14 cellular contexts compared by ENCODE assay signal in genomic region chr6:31467151-31467550, GRCh38. TPM values are rescaled to one million over a fixed set of nuclear protein-coding genes. Genes with fewer than 3 reads are reported as not detected.
DNase-seq lines count a peak whose midpoint lies in the region; ATAC-seq and TF ChIP-seq lines count a peak whose summit lies in the region.
"Had no signal": no experiment of that assay in that cellular context is flagged by ENCODE, and none has a peak within 500 bp of the region (broad histone marks: within the 10 kb centered on the region; RNA-seq: fewer than 3 reads in every experiment).

No MANE protein-coding gene starts in this region.

- no peaks in the 10 kb centered on the region for H3K27me3 Mint-ChIP-seq in activated naive CD4-positive, alpha-beta T cell treated with anti-CD3 and anti-CD28 coated beads, Interleukin-2, amount 10 ng/mL, durations not matched to agents 7 days and 5 days
- H3K27me3 Mint-ChIP-seq in central memory CD8-positive, alpha-beta T cell, result no peaks in the 10 kb centered on the region
- H3K27me3 Mint-ChIP-seq in osteocyte (ENCODE audit: unreplicated experiment), result peaks cover 15% of the 10 kb centered on the region
- H3K27me3 Mint-ChIP-seq: stimulated activated naive CD8-positive, alpha-beta T cell treated with anti-CD3 and anti-CD28 coated beads, Interleukin-15, Interleukin-2, amounts not matched to agents 100 ng/mL and 50 ng/mL, for 24 hours had no signal

- CTCF ChIA-PET in activated naive CD4-positive, alpha-beta T cell treated with anti-CD3 and anti-CD28 coated beads, Interleukin-2, amount 10 ng/mL, durations not matched to agents 7 days and 5 days (lab: Charles Lee), result no interaction called here

- DNase-seq in activated naive CD4-positive, alpha-beta T cell treated with anti-CD3 and anti-CD28 coated beads, Interleukin-2, amount 10 ng/mL, durations not matched to agents 7 days and 5 days, result no peak
- DNase-seq in activated naive CD4-positive, alpha-beta T cell (lab: John Stamatoyannopoulos, UW), result no peak
- DNase-seq in M059J (ENCODE audit: low read depth) (peak; percentile 24), osteocyte (ENCODE audit: extremely low spot score, unreplicated experiment) (peak; percentile 66), NCI-H1105 (lab: John Stamatoyannopoulos, UW) (no peak)
- DNase-seq in central memory CD8-positive, alpha-beta T cell (ENCODE audit: low spot score in 2 of 2), result no peak
- DNase-seq: activated gamma-delta T cell, DND-41, lower lobe of right lung, NCI-H510A treated with DMSO at 0.1 percent for 48 hours, transverse colon had no signal

- H3K4me3 Mint-ChIP-seq in activated naive CD4-positive, alpha-beta T cell treated with anti-CD3 and anti-CD28 coated beads, Interleukin-2, amount 10 ng/mL, durations not matched to agents 7 days and 5 days, result no peak overlapping the region
- H3K4me3 Mint-ChIP-seq in central memory CD8-positive, alpha-beta T cell, result peak overlapping the region; percentile 100
- no peak overlapping the region for H3K4me3 Mint-ChIP-seq in osteocyte (ENCODE audit: unreplicated experiment)
- H3K4me3 Mint-ChIP-seq: stimulated activated naive CD8-positive, alpha-beta T cell treated with anti-CD3 and anti-CD28 coated beads, Interleukin-15, Interleukin-2, amounts not matched to agents 100 ng/mL and 50 ng/mL, for 24 hours had no signal

- peak overlapping the region; percentile 54 for H3K27ac Mint-ChIP-seq in activated naive CD4-positive, alpha-beta T cell treated with anti-CD3 and anti-CD28 coated beads, Interleukin-2, amount 10 ng/mL, durations not matched to agents 7 days and 5 days
- peak overlapping the region; percentile 100 for H3K27ac Mint-ChIP-seq in central memory CD8-positive, alpha-beta T cell (ENCODE audit: low read depth)
- no peak overlapping the region for H3K27ac Mint-ChIP-seq in osteocyte (ENCODE audit: unreplicated experiment)
- H3K27ac Mint-ChIP-seq: stimulated activated naive CD8-positive, alpha-beta T cell treated with anti-CD3 and anti-CD28 coated beads, Interleukin-15, Interleukin-2, amounts not matched to agents 100 ng/mL and 50 ng/mL, for 24 hours had no signal

- TF ChIP-seq CTCF in osteocyte (IDR thresholded peaks at IDR 0.05), result no peak

- peaks cover 75% of the 10 kb centered on the region for H3K4me1 Mint-ChIP-seq in activated naive CD4-positive, alpha-beta T cell treated with anti-CD3 and anti-CD28 coated beads, Interleukin-2, amount 10 ng/mL, durations not matched to agents 7 days and 5 days
- peaks cover 92% of the 10 kb centered on the region for H3K4me1 Mint-ChIP-seq in central memory CD8-positive, alpha-beta T cell
- peaks cover 7% of the 10 kb centered on the region for H3K4me1 Mint-ChIP-seq in osteocyte (ENCODE audit: unreplicated experiment)

- H3K9me3 Mint-ChIP-seq in activated naive CD4-positive, alpha-beta T cell treated with anti-CD3 and anti-CD28 coated beads, Interleukin-2, amount 10 ng/mL, durations not matched to agents 7 days and 5 days, result no peaks in the 10 kb centered on the region
- H3K9me3 Mint-ChIP-seq in central memory CD8-positive, alpha-beta T cell, result no peaks in the 10 kb centered on the region
- no peaks in the 10 kb centered on the region for H3K9me3 Mint-ChIP-seq in osteocyte (ENCODE audit: unreplicated experiment)
- H3K9me3 Mint-ChIP-seq: stimulated activated naive CD8-positive, alpha-beta T cell treated with anti-CD3 and anti-CD28 coated beads, Interleukin-15, Interleukin-2, amounts not matched to agents 100 ng/mL and 50 ng/mL, for 24 hours had no signal

- peaks cover 62% of the 10 kb centered on the region for H3K36me3 Mint-ChIP-seq in activated naive CD4-positive, alpha-beta T cell treated with anti-CD3 and anti-CD28 coated beads, Interleukin-2, amount 10 ng/mL, durations not matched to agents 7 days and 5 days
- H3K36me3 Mint-ChIP-seq in central memory CD8-positive, alpha-beta T cell (ENCODE audit: insufficient read depth), result peaks cover 50% of the 10 kb centered on the region
- H3K36me3 Mint-ChIP-seq in osteocyte (ENCODE audit: unreplicated experiment), result no peaks in the 10 kb centered on the region

- ATAC-seq in central memory CD8-positive, alpha-beta T cell (replicated peaks; ENCODE audit: extremely low read depth, poor library complexity, severe bottlenecking), result no peak
- ATAC-seq in HG02970 (IDR thresholded peaks at IDR 0.05; ENCODE audit: low FRiP score, unreplicated experiment) (no peak), GM18858 (IDR thresholded peaks at IDR 0.05; ENCODE audit: unreplicated experiment) (no peak)
- ATAC-seq: lower lobe of right lung had no signal

RNA-seq across cellular contexts. Expression of gene MICB, which starts 30.8 kb away (rescaled TPM):
- 47.6 and 59.9 TPM in 2 replicates for total RNA-seq in M059J (2014; rRNA removed; shearing (Covaris generic))
- 12.1 and 13.8 TPM in 2 replicates for total RNA-seq in osteocyte

Comparison
In these comparisons a context has a peak if more than half of its experiments do, and no peak if none do; other contexts are left out.
1. DNase-seq: peak in M059J (single experiment) and osteocyte (single experiment); none in activated naive CD4-positive, alpha-beta T cell treated with anti-CD3 and anti-CD28 coated beads, Interleukin-2, amount 10 ng/mL, durations not matched to agents 7 days and 5 days (single experiment), activated naive CD4-positive, alpha-beta T cell (0 of 4), central memory CD8-positive, alpha-beta T cell (0 of 2) and NCI-H1105 (single experiment).